ENCODE assay signal across 17 cellular contexts in genomic region chr5:88159591-88159990, GRCh38.
DNase-seq lines count a peak whose midpoint lies in the region; ATAC-seq and TF ChIP-seq lines count a peak whose summit lies in the region.
"Had no signal": no experiment of that assay in that cellular context is flagged by ENCODE, and none has a peak within 500 bp of the region (broad histone marks: within the 10 kb centered on the region; RNA-seq: fewer than 3 reads in every experiment).

No MANE protein-coding gene starts in this region.

- H3K36me3 Mint-ChIP-seq in T-cell = no peaks in the 10 kb centered on the region
- peaks cover 4% of the 10 kb centered on the region for H3K36me3 Mint-ChIP-seq in natural killer cell treated with Interleukin-12 subunit alpha and Interleukin-12 subunit beta and Interleukin-15 and Interleukin-18, amount 100 ng/mL, for 72 hours
- H3K36me3 Mint-ChIP-seq: CD4-positive, CD25-positive, alpha-beta regulatory T cell; CD8-positive, alpha-beta memory T cell had no signal

- no peak overlapping the region for H3K27ac Mint-ChIP-seq in T-cell
- H3K27ac Mint-ChIP-seq in natural killer cell treated with Interleukin-12 subunit alpha and Interleukin-12 subunit beta and Interleukin-15 and Interleukin-18, amount 100 ng/mL, for 72 hours = no peak overlapping the region
- H3K27ac Mint-ChIP-seq: CD4-positive, CD25-positive, alpha-beta regulatory T cell; CD8-positive, alpha-beta memory T cell had no signal

- TF ChIP-seq CTCF in dorsolateral prefrontal cortex (IDR thresholded peaks at IDR 0.05 in 54 of 56, conservative IDR thresholded peaks at IDR 0.05 in 2 of 56; ENCODE audit: low read depth in 1 of 56, partially characterized antibody in 56 of 56) = peak in 1 of 56 donors; percentile 11

- DNase-seq in dorsolateral prefrontal cortex (peak in 3 of 10 donors; percentile 23 to 62 (median 62)), putamen (ENCODE audit: low spot score) (peak; percentile 55), T-cell (no peak), kidney glomerular epithelial cell (lab: John Stamatoyannopoulos, UW) (no peak), GM03348 (ENCODE audit: low spot score) (no peak)
- no peak for DNase-seq in natural killer cell treated with Interleukin-12 subunit alpha and Interleukin-12 subunit beta and Interleukin-15 and Interleukin-18, amount 100 ng/mL, for 72 hours (ENCODE audit: low spot score)
- DNase-seq: BE2C; CD4-positive, CD25-positive, alpha-beta regulatory T cell; CD8-positive, alpha-beta memory T cell; COR-L47; DMS 273 treated with DMSO at 0.1 percent for 48 hours; DMS53; DND-41; EL; GM23248 had no signal

- H3K4me3 ChIP-seq in dorsolateral prefrontal cortex = peak overlapping the region in 11 of 59 donors; percentile 10 to 43 (median 20)
- H3K4me3 ChIP-seq: GM23248, HAP-1 had no signal

- H3K27me3 ChIP-seq in dorsolateral prefrontal cortex = no peaks in the 10 kb centered on the region
- H3K27me3 ChIP-seq in layer of hippocampus (ENCODE audit: control insufficient read depth, insufficient read depth, low read length) = no peaks in the 10 kb centered on the region
- H3K27me3 ChIP-seq: BE2C had no signal

- H3K27ac ChIP-seq in dorsolateral prefrontal cortex = peak overlapping the region in 51 of 59 donors; percentile 5 to 90 (median 72)
- H3K27ac ChIP-seq in layer of hippocampus (ENCODE audit: low read depth, low read length) = peak overlapping the region; percentile 49
- H3K27ac ChIP-seq: GM23248 had no signal

- H3K9me3 Mint-ChIP-seq in T-cell = peaks cover 0 to 4% (median 0%) of the 10 kb centered on the region in 3 donors
- no peaks in the 10 kb centered on the region for H3K9me3 Mint-ChIP-seq in natural killer cell treated with Interleukin-12 subunit alpha and Interleukin-12 subunit beta and Interleukin-15 and Interleukin-18, amount 100 ng/mL, for 72 hours

- no peak overlapping the region for H3K4me3 Mint-ChIP-seq in T-cell
- no peak overlapping the region for H3K4me3 Mint-ChIP-seq in natural killer cell treated with Interleukin-12 subunit alpha and Interleukin-12 subunit beta and Interleukin-15 and Interleukin-18, amount 100 ng/mL, for 72 hours
- H3K4me3 Mint-ChIP-seq: CD4-positive, CD25-positive, alpha-beta regulatory T cell; CD8-positive, alpha-beta memory T cell had no signal

- peaks cover 21 to 32% of the 10 kb centered on the region in 2 donors for H3K27me3 Mint-ChIP-seq in T-cell
- H3K27me3 Mint-ChIP-seq in natural killer cell treated with Interleukin-12 subunit alpha and Interleukin-12 subunit beta and Interleukin-15 and Interleukin-18, amount 100 ng/mL, for 72 hours = peaks cover 15 to 20% of the 10 kb centered on the region in 2 donors

- no peaks in the 10 kb centered on the region for H3K4me1 Mint-ChIP-seq in T-cell
- no peaks in the 10 kb centered on the region for H3K4me1 Mint-ChIP-seq in natural killer cell treated with Interleukin-12 subunit alpha and Interleukin-12 subunit beta and Interleukin-15 and Interleukin-18, amount 100 ng/mL, for 72 hours (ENCODE audit: low read depth in 2 of 2)
- H3K4me1 Mint-ChIP-seq: CD4-positive, CD25-positive, alpha-beta regulatory T cell; CD8-positive, alpha-beta memory T cell had no signal

- CTCF ChIA-PET in T-cell (lab: Charles Lee) = no interaction called here

- intact Hi-C loops in dorsolateral prefrontal cortex (cut with DNase I) = no loop called here

- ATAC-seq in T-cell (replicated peaks in 1 of 4) = no peak
- no peak for ATAC-seq in natural killer cell treated with Interleukin-12 subunit alpha and Interleukin-12 subunit beta and Interleukin-15 and Interleukin-18, amount 100 ng/mL, for 72 hours

- POLR2A ChIA-PET in T-cell (lab: Charles Lee) = interaction anchor here in 1 of 2 donors (0.6 kb wide), 1 partner anchor 138 kb away, joined by 3 read pairs; no protein-coding TSS in a partner anchor
